In genomic region chr6:160991411-160992322, GRCh38 we compare ENCODE assay signal across 8 cellular contexts. TPM values are rescaled to one million over a fixed set of nuclear protein-coding genes. Genes with fewer than 3 reads are reported as not detected.
A peak's percentile ranks its signal among the peaks of the same experiment; 100 is the strongest.
DNase-seq lines count a peak whose midpoint lies in the region; ATAC-seq and TF ChIP-seq lines count a peak whose summit lies in the region.

Gene MAP3K4, plus strand, starts transcription at chr6:160991769. Its CDS starts 163 bp downstream, at chr6:160991932.

- peaks cover 4% of the 10 kb centered on the region for H3K9me3 Mint-ChIP-seq in osteocyte (ENCODE audit: unreplicated experiment)

- DNase-seq in G401 (ENCODE audit: low spot score), result peak; percentile 71
- DNase-seq in GM23248, result peak; percentile 90
- peak; percentile 61 to 66 for DNase-seq in Kasumi-1 (lab: John Stamatoyannopoulos, UW)
- DNase-seq in activated naive CD4-positive, alpha-beta T cell treated with anti-CD3 and anti-CD28 coated beads, Interleukin-2, amount 50 U/mL, for 16 hours, result peak; percentile 84
- peak; percentile 76 for DNase-seq in glomerular visceral epithelial cell (ENCODE audit: extremely low spot score)
- DNase-seq in osteocyte (ENCODE audit: extremely low spot score, unreplicated experiment), result peak; percentile 94
- DNase-seq in thoracic aorta (ENCODE audit: low spot score), result peak; percentile 8

- peaks cover 61% of the 10 kb centered on the region for H3K79me2 ChIP-seq in GM23248 (ENCODE audit: insufficient read depth)

- peak within 1 kb of the TSS; percentile 68 for H2AFZ ChIP-seq in GM23248

- peak within 1 kb of the TSS; percentile 87 for H3K9ac ChIP-seq in GM23248

- H3K27ac ChIP-seq in GM23248 (peak within 1 kb of the TSS; percentile 83), thoracic aorta (peak within 1 kb of the TSS; percentile 78 to 84)

- peak within 1 kb of the TSS; percentile 86 for H3K4me3 Mint-ChIP-seq in osteocyte (ENCODE audit: unreplicated experiment)

- H3K9me3 ChIP-seq in GM23248 (ENCODE audit: low read depth) (no peaks in the 10 kb centered on the region), thoracic aorta (no peaks in the 10 kb centered on the region)

- peak within 1 kb of the TSS; percentile 91 for H3K27ac Mint-ChIP-seq in osteocyte (ENCODE audit: unreplicated experiment)

- peaks cover 7% of the 10 kb centered on the region for H3K27me3 Mint-ChIP-seq in osteocyte (ENCODE audit: unreplicated experiment)

- H4K20me1 ChIP-seq in GM23248 (ENCODE audit: insufficient read depth), result no peaks in the 10 kb centered on the region

- H3K27me3 ChIP-seq in GM23248 (replicated peaks; ENCODE audit: insufficient read depth) (no peaks in the 10 kb centered on the region), thoracic aorta (replicated peaks; ENCODE audit: insufficient read depth) (no peaks in the 10 kb centered on the region)

- H3K4me1 ChIP-seq in GM23248 (ENCODE audit: insufficient read depth) (peaks cover 22% of the 10 kb centered on the region), thoracic aorta (ENCODE audit: control insufficient read depth in 1 of 2, low read depth in 2 of 2) (peaks cover 7 to 15% of the 10 kb centered on the region in 2 donors)

- H3F3A ChIP-seq in GM23248 (ENCODE audit: insufficient read depth), result peaks cover 30% of the 10 kb centered on the region

- H3K4me3 ChIP-seq in GM23248 (peak within 1 kb of the TSS; percentile 85), thoracic aorta (peak within 1 kb of the TSS; percentile 91)

- TF ChIP-seq CTCF in osteocyte (IDR thresholded peaks at IDR 0.05), result peak; percentile 16
- no peak for TF ChIP-seq CTCF in thoracic aorta (IDR thresholded peaks at IDR 0.05)

- no peaks in the 10 kb centered on the region for H3K9me2 ChIP-seq in GM23248 (ENCODE audit: insufficient read depth)

- WGBS in GM23248 (ENCODE audit: low coverage in 1 of 2, low lambda C conversion rate in 2 of 2, missing lambda C conversion rate in 2 of 2), 2 experiments, result 1% methylated on average over 36 to 98 of the region's 124 CpGs

- peaks cover 11% of the 10 kb centered on the region for H3K4me1 Mint-ChIP-seq in osteocyte (ENCODE audit: unreplicated experiment)

- in situ Hi-C loops in G401 (cut with HindIII; ENCODE audit: low sequenced_read_pairs), result no loop called here
- in situ Hi-C loops in GM23248 (cut with MboI), result no loop called here

- H3K36me3 Mint-ChIP-seq in osteocyte (ENCODE audit: unreplicated experiment), result no peaks in the 10 kb centered on the region

- ATAC-seq in SK-N-SH treated with all-trans-retinoic acid at 6 μM for 48 hours, result peak; percentile 77
- peak; percentile 68 for ATAC-seq in thoracic aorta (ENCODE audit: insufficient number of reproducible peaks, low FRiP score, low read depth)

- no peaks in the 10 kb centered on the region for H3K36me3 ChIP-seq in GM23248 (ENCODE audit: low read depth)
- H3K36me3 ChIP-seq in thoracic aorta, result no peaks in the 10 kb centered on the region

- H3K4me2 ChIP-seq in GM23248 (ENCODE audit: unreplicated experiment), result peak within 1 kb of the TSS; percentile 91

TF ChIP-seq in SK-N-SH treated with all-trans-retinoic acid at 6 μM for 48 hours, 23 proteins besides CTCF, POLR2A, EP300 and RAD21:
- no peak for TF ChIP-seq BACH2 (CRISPR knock-in tag; IDR thresholded peaks at IDR 0.05; ENCODE audit: borderline replicate concordance)
- no peak for TF ChIP-seq ZC3H10 (CRISPR knock-in tag; IDR thresholded peaks at IDR 0.05)

RNA-seq across cellular contexts. Expression of gene MAP3K4, which starts in this region (rescaled TPM):
- 20.4 and 29.1 TPM in 2 replicates for total RNA-seq in G401 (2014; rRNA removed; shearing (Covaris generic))
- total RNA-seq in GM23248 (2014; rRNA removed; shearing (Covaris generic)), result 24.0 and 26.2 TPM in 2 replicates
- polyA plus RNA-seq in GM23248 (2016; fragmentation: Nextera tagmentation; extraction: Ambion mirVana), result 8.4 and 13.0 TPM in 2 replicates
- total RNA-seq in osteocyte (20.7 and 24.1 TPM in 2 replicates), thoracic aorta (10 to 100 TPM; 22.6 to 25.3 TPM)

Comparison
In these comparisons a context has a peak if more than half of its experiments do, and no peak if none do; other contexts are left out.
1. Peak in every context shown above with its lines: DNase-seq, ATAC-seq, H3K4me3 ChIP-seq and H3K27ac ChIP-seq.
2. DNase-seq: peak in every context shown above with its lines; median percentile 94 in osteocyte; 90 in GM23248; 84 in activated naive CD4-positive, alpha-beta T cell treated with anti-CD3 and anti-CD28 coated beads, Interleukin-2, amount 50 U/mL, for 16 hours; 76 in glomerular visceral epithelial cell; 71 in G401; 64 in Kasumi-1; 8 in thoracic aorta.